ENCODE assay signal across 2 cellular contexts in the genomic region with DNA sequence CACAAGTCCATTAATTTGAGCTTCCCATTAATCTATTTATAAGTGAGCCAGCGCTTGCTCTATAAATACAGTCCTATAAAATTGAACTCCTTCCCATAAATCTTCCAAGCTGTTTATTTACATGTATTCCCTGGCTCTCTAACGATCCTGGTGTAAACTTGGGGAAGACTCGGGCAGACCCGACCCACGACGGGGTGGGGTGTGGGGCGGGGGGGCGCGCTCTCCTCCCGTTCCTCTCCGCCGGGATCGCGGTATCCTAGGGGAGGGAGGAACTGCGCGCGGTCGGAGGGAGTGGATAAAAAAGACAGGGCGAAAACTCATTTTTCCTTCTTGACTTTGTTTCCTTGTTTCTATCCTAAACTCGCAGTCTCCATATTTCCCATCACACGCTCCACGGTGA.
TF ChIP-seq lines count a peak whose summit lies in the region.

No MANE protein-coding gene starts in this region.

TF ChIP-seq in H1, 55 proteins besides CTCF, POLR2A, EP300 and RAD21:
- TF ChIP-seq RFX5 (IDR thresholded peaks at IDR 0.05; ENCODE audit: borderline replicate concordance, low read depth, low read length): no peak
- no peak for TF ChIP-seq CHD1 (IDR thresholded peaks at IDR 0.05; ENCODE audit: low read depth, low read length)
- TF ChIP-seq ASH2L (IDR thresholded peaks at IDR 0.05; ENCODE audit: low read length): no peak
- peak; percentile 16 for TF ChIP-seq CTBP2 (IDR thresholded peaks at IDR 0.05; ENCODE audit: borderline replicate concordance, insufficient read depth, insufficient read length, low read length)
- TF ChIP-seq, protein P1, sequence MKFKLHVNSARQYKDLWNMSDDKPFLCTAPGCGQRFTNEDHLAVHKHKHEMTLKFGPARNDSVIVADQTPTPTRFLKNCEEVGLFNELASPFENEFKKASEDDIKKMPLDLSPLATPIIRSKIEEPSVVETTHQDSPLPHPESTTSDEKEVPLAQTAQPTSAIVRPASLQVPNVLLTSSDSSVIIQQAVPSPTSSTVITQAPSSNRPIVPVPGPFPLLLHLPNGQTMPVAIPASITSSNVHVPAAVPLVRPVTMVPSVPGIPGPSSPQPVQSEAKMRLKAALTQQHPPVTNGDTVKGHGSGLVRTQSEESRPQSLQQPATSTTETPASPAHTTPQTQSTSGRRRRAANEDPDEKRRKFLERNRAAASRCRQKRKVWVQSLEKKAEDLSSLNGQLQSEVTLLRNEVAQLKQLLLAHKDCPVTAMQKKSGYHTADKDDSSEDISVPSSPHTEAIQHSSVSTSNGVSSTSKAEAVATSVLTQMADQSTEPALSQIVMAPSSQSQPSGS (IDR thresholded peaks at IDR 0.05; ENCODE audit: low read length): no peak
- TF ChIP-seq EZH2 (IDR thresholded peaks at IDR 0.05; ENCODE audit: low read depth, low read length, severe bottlenecking): no peak
- no peak for TF ChIP-seq SIRT6 (IDR thresholded peaks at IDR 0.05; ENCODE audit: low read length)
- no peak for TF ChIP-seq NRF1 (IDR thresholded peaks at IDR 0.05; ENCODE audit: low read depth, low read length)
- TF ChIP-seq SUZ12 (IDR thresholded peaks at IDR 0.05; ENCODE audit: low read length): 0 out of 2 replicates have a peak, but pooled peaks have one; percentile 12
- no peak for TF ChIP-seq JUN (IDR thresholded peaks at IDR 0.05; ENCODE audit: low read depth, low read length)
- no peak for TF ChIP-seq CREB1 (IDR thresholded peaks at IDR 0.05)
- no peak for TF ChIP-seq FOSL1 (IDR thresholded peaks at IDR 0.05; ENCODE audit: insufficient read depth, low read depth, low read length)

TF ChIP-seq in neural cell, 6 proteins besides CTCF, POLR2A, EP300 and RAD21:
- no peak for TF ChIP-seq TAF1 (IDR thresholded peaks at IDR 0.05; ENCODE audit: low read depth)
- no peak for TF ChIP-seq POLR2AphosphoS5 (IDR thresholded peaks at IDR 0.05)
- no peak for TF ChIP-seq MXI1 (conservative IDR thresholded peaks at IDR 0.05; ENCODE audit: poor library complexity, severe bottlenecking)
